1 cellular context compared by ENCODE assay signal in the genomic region with DNA sequence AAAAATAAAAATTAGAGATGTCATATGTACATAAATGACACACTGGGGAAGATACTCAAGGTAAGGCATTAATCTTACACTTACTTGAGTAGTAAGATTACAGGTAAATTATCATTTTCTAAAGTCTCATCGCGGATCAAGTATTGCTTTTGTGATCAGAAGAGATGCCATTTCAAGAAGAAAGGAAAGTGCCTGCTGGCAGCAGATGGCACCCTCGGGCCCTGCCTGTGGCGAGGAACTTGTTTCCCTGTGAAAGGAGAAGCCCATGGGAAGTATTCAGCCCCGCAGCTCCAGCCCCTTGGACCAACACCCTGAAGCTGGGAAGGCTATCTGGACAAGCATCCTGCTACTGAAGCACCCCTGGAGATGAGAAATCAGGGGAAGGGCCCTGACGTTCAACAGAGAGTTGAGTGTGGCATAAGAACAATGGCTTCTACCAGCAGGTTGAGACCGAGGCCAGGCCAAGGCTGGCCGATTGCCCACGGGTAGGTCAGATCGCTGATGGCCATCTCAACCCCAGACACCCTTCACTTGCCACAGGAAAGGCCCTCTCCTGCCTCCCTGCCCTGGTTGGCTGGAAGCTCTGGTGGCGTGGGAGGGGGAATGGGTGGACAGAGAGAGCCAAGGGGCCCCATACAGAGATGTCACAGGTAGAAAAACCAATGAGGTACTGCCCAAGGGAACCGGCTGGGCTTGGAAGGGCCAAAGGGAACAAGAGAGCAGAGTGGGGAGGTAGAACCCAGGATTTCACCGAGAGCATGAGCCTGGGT.
TF ChIP-seq lines count a peak whose summit lies in the region.

No MANE protein-coding gene starts in this region.

TF ChIP-seq in H1, 55 proteins besides CTCF, POLR2A, EP300 and RAD21:
- no peak for TF ChIP-seq HDAC2 (IDR thresholded peaks at IDR 0.05; ENCODE audit: borderline replicate concordance in 1 of 2, low read depth in 2 of 2, low read length in 2 of 2)
- TF ChIP-seq CBX5 (IDR thresholded peaks at IDR 0.05; ENCODE audit: low read depth, low read length) = no peak
- no peak for TF ChIP-seq SIN3A (conservative IDR thresholded peaks at IDR 0.05 in 1 of 2, IDR thresholded peaks at IDR 0.05 in 1 of 2; ENCODE audit: low read depth in 1 of 2, low read length in 2 of 2)
- no peak for TF ChIP-seq BCL11A (IDR thresholded peaks at IDR 0.05; ENCODE audit: low read depth in 2 of 2, low read length in 2 of 2)
- TF ChIP-seq SP1 (IDR thresholded peaks at IDR 0.05; ENCODE audit: low read depth, low read length) = no peak
